In genomic region chr14:64704743-64705405, GRCh38 we compare ENCODE assay signal across 8 cellular contexts. TPM values are rescaled to one million over a fixed set of nuclear protein-coding genes. Genes with fewer than 3 reads are reported as not detected.
DNase-seq lines count a peak whose midpoint lies in the region; ATAC-seq and TF ChIP-seq lines count a peak whose summit lies in the region.

No MANE protein-coding gene starts in this region.

- TF ChIP-seq CTCF in mucosa of descending colon (IDR thresholded peaks at IDR 0.05) (no peak), uterus (IDR thresholded peaks at IDR 0.05) (no peak)

- peak in 1 of 2 donors; percentile 6 for TF ChIP-seq POLR2A in uterus (IDR thresholded peaks at IDR 0.05)

- H3K36me3 ChIP-seq in ectodermal cell (ENCODE audit: control insufficient read depth, insufficient read depth, low read length) (no peaks in the 10 kb centered on the region), mucosa of descending colon (ENCODE audit: low read depth) (no peaks in the 10 kb centered on the region), uterus (no peaks in the 10 kb centered on the region)

- WGBS in ectodermal cell, 2 experiments = 0 to 1% methylated on average over 53 of the region's 53 CpGs

- H3K4me1 ChIP-seq in ectodermal cell (ENCODE audit: control insufficient read depth, insufficient read depth, low read length) (peaks cover 62% of the 10 kb centered on the region), mucosa of descending colon (ENCODE audit: low read depth) (peaks cover 38% of the 10 kb centered on the region), uterus (peaks cover 7 to 9% of the 10 kb centered on the region in 2 donors)

- peak; percentile 26 for ATAC-seq in mucosa of descending colon
- ATAC-seq in GM19395 (IDR thresholded peaks at IDR 0.05; ENCODE audit: unreplicated experiment) = no peak

- H3K27ac ChIP-seq in ectodermal cell (ENCODE audit: insufficient read depth, low read depth, low read length, poor library complexity, severe bottlenecking) (peak overlapping the region; percentile 74), uterus (peak overlapping the region; percentile 94)

- H3K27me3 ChIP-seq in ectodermal cell (ENCODE audit: control insufficient read depth, insufficient read depth, low read length, poor library complexity, severe bottlenecking) (peaks cover 18% of the 10 kb centered on the region), uterus (no peaks in the 10 kb centered on the region)

- peak; percentile 68 for DNase-seq in NCI-H1092 treated with DMSO at 0.1 percent for 48 hours (lab: John Stamatoyannopoulos, UW)
- no peak for DNase-seq in NCI-H1092 (lab: John Stamatoyannopoulos, UW)
- peak; percentile 31 for DNase-seq in RKO (ENCODE audit: low spot score)
- peak; percentile 62 to 72 (median 67) for DNase-seq in mucosa of descending colon
- DNase-seq in uterus = peak; percentile 31 to 41
- no peak for DNase-seq in AG08395 (ENCODE audit: low spot score)

- H3K9me3 ChIP-seq in ectodermal cell (ENCODE audit: control insufficient read depth, low read length) (no peaks in the 10 kb centered on the region), mucosa of descending colon (no peaks in the 10 kb centered on the region), uterus (no peaks in the 10 kb centered on the region)

- intact Hi-C loops in mucosa of descending colon (cut with DNase I, micrococcal nuclease) = no loop called here
- intact Hi-C loops in uterus (cut with DNase I; ENCODE audit: low total_unique reads) = no loop called here

- peak overlapping the region; percentile 97 for H3K4me3 ChIP-seq in ectodermal cell (ENCODE audit: insufficient read depth, low read depth, low read length)
- peak overlapping the region; percentile 73 for H3K4me3 ChIP-seq in mucosa of descending colon
- peak overlapping the region; percentile 66 to 84 for H3K4me3 ChIP-seq in uterus

RNA-seq across cellular contexts. Expression of gene PLEKHG3, which starts 0.7 kb away (rescaled TPM):
- polyA plus RNA-seq in ectodermal cell (2013, experiment 1 of 4) = 81.4 TPM
- polyA plus RNA-seq in ectodermal cell (2013, experiment 2 of 4) = 114 TPM
- 64.1 TPM for polyA plus RNA-seq in ectodermal cell (2013, experiment 3 of 4)
- polyA plus RNA-seq in ectodermal cell (2013, experiment 4 of 4) = 62.5 TPM
- total RNA-seq in mucosa of descending colon (10 to 100 TPM; 72.0 to 96.6 (median 91.4) TPM), uterus (100 to 1,000 TPM in 1 of 4 donors, 10 to 100 TPM in 3; 40.5 to 178 (median 59.7) TPM)

Comparison
In these comparisons a context has a peak if more than half of its experiments do, and no peak if none do; other contexts are left out.
1. DNase-seq: peak in NCI-H1092 treated with DMSO at 0.1 percent for 48 hours (single experiment), RKO (single experiment), mucosa of descending colon (3 of 3) and uterus (2 of 2); none in NCI-H1092 (single experiment) and AG08395 (single experiment).
2. Peak in every context shown above with its lines, with median percentiles within 50 percentile points of each other: H3K4me3 ChIP-seq.